ENCODE assay signal across 8 cellular contexts in genomic region chr1:39901486-39902120, GRCh38. TPM values are rescaled to one million over a fixed set of nuclear protein-coding genes. Genes with fewer than 3 reads are reported as not detected.
DNase-seq lines count a peak whose midpoint lies in the region; ATAC-seq and TF ChIP-seq lines count a peak whose summit lies in the region.

Gene MYCL, minus strand, starts transcription at chr1:39901917. Its CDS starts 483 bp downstream, at chr1:39901434.

- H3K27me3 ChIP-seq in HUES6 (ENCODE audit: control insufficient read depth, insufficient read depth, low read length) (peaks cover 22% of the 10 kb centered on the region), thyroid gland (no peaks in the 10 kb centered on the region)

- TF ChIP-seq CTCF in thyroid gland (IDR thresholded peaks at IDR 0.05) = no peak

- H3K27ac ChIP-seq in HUES6 (ENCODE audit: low read depth, low read length) (peak within 1 kb of the TSS; percentile 13; the same call in 1 of the 2 replicates), thyroid gland (peak within 1 kb of the TSS in 2 of 3 donors; percentile 2 to 70)

- H3K4me1 ChIP-seq in HUES6 (ENCODE audit: control insufficient read depth, insufficient read depth, low read length) (peaks cover 43% of the 10 kb centered on the region), thyroid gland (peaks cover 6 to 24% of the 10 kb centered on the region in 2 donors)

- TF ChIP-seq POLR2A in Raji (IDR thresholded peaks at IDR 0.05; ENCODE audit: insufficient read depth, low read depth, low read length) (peak; percentile 62), thyroid gland (IDR thresholded peaks at IDR 0.05) (peak; percentile 26 to 98)

- peak within 1 kb of the TSS; percentile 82 for H3K9ac ChIP-seq in HUES6 (ENCODE audit: low read length)

- peak; percentile 80 for DNase-seq in DMS114 treated with DMSO at 0.1 percent for 48 hours (lab: John Stamatoyannopoulos, UW; ENCODE audit: unreplicated experiment)
- peak; percentile 26 for DNase-seq in activated gamma-delta T cell treated with anti-CD3 and anti-CD28 coated beads, Interleukin-2, amount 50 U/mL, for 16 hours (ENCODE audit: low read depth)
- peak; percentile 83 for DNase-seq in glomerular visceral epithelial cell (ENCODE audit: extremely low spot score)
- DNase-seq in occipital lobe (lab: John Stamatoyannopoulos, UW) = peak; percentile 72
- peak; percentile 90 to 92 for DNase-seq in thyroid gland

- no peaks in the 10 kb centered on the region for H3K9me3 ChIP-seq in HUES6 (ENCODE audit: control insufficient read depth, insufficient read depth, low read depth, low read length)
- no peaks in the 10 kb centered on the region for H3K9me3 ChIP-seq in thyroid gland

- intact Hi-C loops in thyroid gland (cut with DNase I) = loop anchor here (5.0 kb wide), 1 partner anchor 84 kb away; no protein-coding TSS in a partner anchor

- no CpG with 5 or more reads among the region's 83 CpGs for WGBS in thyroid gland, 2 donors

- ATAC-seq in GM21390 (IDR thresholded peaks at IDR 0.05; ENCODE audit: unreplicated experiment) = peak; percentile 64

- H3K4me3 ChIP-seq in HUES6 (ENCODE audit: low read depth, low read length) = peak within 1 kb of the TSS; percentile 92
- H3K4me3 ChIP-seq in thyroid gland (replicated peaks in 1 of 3) = peak within 1 kb of the TSS; percentile 47 to 60 (median 51)

- H3K36me3 ChIP-seq in HUES6 (ENCODE audit: control insufficient read depth, insufficient read depth, low read length) (peaks cover 3% of the 10 kb centered on the region; the same call in 1 of the 2 replicates), thyroid gland (no peaks in the 10 kb centered on the region)

RNA-seq across cellular contexts. Expression of gene MYCL, which starts in this region (rescaled TPM):
- total RNA-seq in occipital lobe (12.5 TPM), thyroid gland (1 to 10 TPM; 1.4 to 3.9 (median 3.5) TPM)

Comparison
In these comparisons a context has a peak if more than half of its experiments do, and no peak if none do; other contexts are left out.
1. Peak in every context shown above with its lines: DNase-seq, ATAC-seq, H3K4me3 ChIP-seq and H3K27ac ChIP-seq.
2. DNase-seq: peak in every context shown above with its lines; median percentile 91 in thyroid gland; 83 in glomerular visceral epithelial cell; 80 in DMS114 treated with DMSO at 0.1 percent for 48 hours; 72 in occipital lobe; 26 in activated gamma-delta T cell treated with anti-CD3 and anti-CD28 coated beads, Interleukin-2, amount 50 U/mL, for 16 hours.